Comparison of ENCODE assay signal across 24 cellular contexts in the genomic region with DNA sequence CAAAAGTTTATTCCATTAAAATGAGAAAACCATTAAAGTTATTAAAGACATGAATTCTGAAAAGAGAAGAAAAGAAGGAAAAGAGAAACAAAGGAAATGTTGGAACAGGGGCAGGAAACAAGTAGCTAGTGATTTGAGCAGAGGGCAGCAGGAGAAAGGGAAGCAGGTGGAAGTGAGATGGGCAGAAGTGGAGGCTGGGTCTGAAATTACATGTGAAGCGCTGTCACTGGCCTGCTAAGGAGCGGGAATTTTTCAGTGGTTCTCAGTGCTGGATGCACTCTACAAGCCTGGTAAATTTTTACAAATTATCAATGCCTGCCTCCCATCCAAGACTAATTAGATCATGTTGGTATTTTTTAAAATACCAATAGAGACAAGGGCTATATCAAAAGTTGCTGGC. TPM values are rescaled to one million over a fixed set of nuclear protein-coding genes. Genes with fewer than 3 reads are reported as not detected.
"Had no signal": no experiment of that assay in that cellular context is flagged by ENCODE, and none has a peak within 500 bp of the region (broad histone marks: within the 10 kb centered on the region; RNA-seq: fewer than 3 reads in every experiment).

No MANE protein-coding gene starts in this region.

- H3K9me3 Mint-ChIP-seq: activated T-helper 1 cell treated with anti-CD3 and anti-CD28 coated beads, Interleukin-12 subunit alpha, Interleukin-12 subunit beta, Interleukin-2, Interleukin-4 antibody, amounts not matched to agents 30 ng/mL and 10 ng/mL and 1 ng/mL, durations not matched to agents 14 hours and 24 hours and 36 hours; T-helper 1 cell treated with Interleukin-12 subunit alpha and Interleukin-12 subunit beta and Interleukin-4 antibody, amounts not matched to agents 30 μg/mL and 1 μg/mL, for 36 hours had no signal

- H3K9me3 ChIP-seq: SJSA1 had no signal

- H3K27ac ChIP-seq: KMS-11, SJSA1 had no signal

- H3K36me3 ChIP-seq: SJSA1 had no signal

- H3K36me3 Mint-ChIP-seq: activated naive CD4-positive, alpha-beta T cell treated with anti-CD3 and anti-CD28 coated beads, Interleukin-2, amount 50 U/mL, for 24 hours had no signal

- FAIRE-seq: RCC 7860 had no signal

- ATAC-seq: activated CD4-positive, CD25-positive, alpha-beta regulatory T cell treated with anti-CD3 and anti-CD28 coated beads, Interleukin-2, amount 50 U/mL, for 24 hours; activated CD8-positive, alpha-beta T cell treated with anti-CD3 and anti-CD28 coated beads, Interleukin-2, amount 10 ng/mL, durations not matched to agents 7 days and 5 days; activated naive CD8-positive, alpha-beta T cell treated with anti-CD3 and anti-CD28 coated beads, Interleukin-2, amount 50 U/mL, for 24 hours; PC-3 had no signal

- DNase-seq: activated CD4-positive, alpha-beta T cell treated with anti-CD3 and anti-CD28 coated beads for 48 hours; activated CD4-positive, alpha-beta T cell treated with anti-CD3 and anti-CD28 coated beads, Interleukin-2, amount 50 U/mL, for 4 hours; activated CD8-positive, alpha-beta memory T cell treated with anti-CD3 and anti-CD28 coated beads, Interleukin-2, amount 50 U/mL, for 48 hours; activated CD8-positive, alpha-beta T cell treated with anti-CD3 and anti-CD28 coated beads, Interleukin-2, amount 10 ng/mL, durations not matched to agents 7 days and 5 days; activated effector memory CD4-positive, alpha-beta T cell treated with Interleukin-2 at 50 U/mL for 16 hours; activated naive CD4-positive, alpha-beta T cell; activated naive CD8-positive, alpha-beta T cell treated with anti-CD3 and anti-CD28 coated beads, Interleukin-2, amount 50 U/mL, for 24 hours; activated T-cell treated with anti-CD3 and anti-CD28 coated beads, Interleukin-2, amount 50 U/mL, for 1 hour; amniotic stem cell; NCI-H1092; NCI-H1930; NCI-H345; NCI-H510A; NCI-H526 treated with DMSO at 0.1 percent for 48 hours; PC-3; SHP77 had no signal

- H3K27ac Mint-ChIP-seq: activated CD8-positive, alpha-beta T cell treated with anti-CD3 and anti-CD28 coated beads, Interleukin-2, amount 10 ng/mL, durations not matched to agents 7 days and 5 days; activated naive CD4-positive, alpha-beta T cell treated with anti-CD3 and anti-CD28 coated beads, Interleukin-2, amount 50 U/mL, for 24 hours; activated naive CD8-positive, alpha-beta T cell treated with anti-CD3 and anti-CD28 coated beads, Interleukin-2, amount 50 U/mL, for 24 hours; activated T-helper 1 cell treated with anti-CD3 and anti-CD28 coated beads, Interleukin-12 subunit alpha, Interleukin-12 subunit beta, Interleukin-2, Interleukin-4 antibody, amounts not matched to agents 30 ng/mL and 10 ng/mL and 1 ng/mL, durations not matched to agents 14 hours and 24 hours and 36 hours; T-helper 1 cell treated with Interleukin-12 subunit alpha and Interleukin-12 subunit beta and Interleukin-4 antibody, amounts not matched to agents 30 μg/mL and 1 μg/mL, for 36 hours had no signal

- H3K4me1 Mint-ChIP-seq: activated naive CD4-positive, alpha-beta T cell treated with anti-CD3 and anti-CD28 coated beads, Interleukin-2, amount 50 U/mL, for 24 hours; activated naive CD8-positive, alpha-beta T cell treated with anti-CD3 and anti-CD28 coated beads, Interleukin-2, amount 50 U/mL, for 24 hours had no signal

- H3K27me3 ChIP-seq: SJSA1 had no signal

- H3K4me3 Mint-ChIP-seq: activated CD8-positive, alpha-beta T cell treated with anti-CD3 and anti-CD28 coated beads, Interleukin-2, amount 10 ng/mL, durations not matched to agents 7 days and 5 days; activated naive CD4-positive, alpha-beta T cell treated with anti-CD3 and anti-CD28 coated beads, Interleukin-2, amount 50 U/mL, for 24 hours; activated naive CD8-positive, alpha-beta T cell treated with anti-CD3 and anti-CD28 coated beads, Interleukin-2, amount 50 U/mL, for 24 hours; activated T-helper 1 cell treated with anti-CD3 and anti-CD28 coated beads, Interleukin-12 subunit alpha, Interleukin-12 subunit beta, Interleukin-2, Interleukin-4 antibody, amounts not matched to agents 30 ng/mL and 10 ng/mL and 1 ng/mL, durations not matched to agents 14 hours and 24 hours and 36 hours; T-helper 1 cell treated with Interleukin-12 subunit alpha and Interleukin-12 subunit beta and Interleukin-4 antibody, amounts not matched to agents 30 μg/mL and 1 μg/mL, for 36 hours had no signal

- H3K27me3 Mint-ChIP-seq: activated naive CD4-positive, alpha-beta T cell treated with anti-CD3 and anti-CD28 coated beads, Interleukin-2, amount 50 U/mL, for 24 hours; activated naive CD8-positive, alpha-beta T cell treated with anti-CD3 and anti-CD28 coated beads, Interleukin-2, amount 50 U/mL, for 24 hours had no signal

- H3K4me2 ChIP-seq: KMS-11 had no signal

- H3K4me3 ChIP-seq: SJSA1 had no signal

- H3K9ac ChIP-seq: KMS-11 had no signal

RNA-seq across cellular contexts. Expression of a gene that starts 48.4 kb away (rescaled TPM):
- total RNA-seq: activated CD8-positive, alpha-beta T cell treated with anti-CD3 and anti-CD28 coated beads, Interleukin-2, amount 10 ng/mL, durations not matched to agents 7 days and 5 days; activated T-helper 1 cell treated with anti-CD3 and anti-CD28 coated beads, Interleukin-12 subunit alpha, Interleukin-12 subunit beta, Interleukin-2, Interleukin-4 antibody, amounts not matched to agents 30 ng/mL and 10 ng/mL and 1 ng/mL, durations not matched to agents 14 hours and 24 hours and 36 hours; MCF 10A; PC-3 had no signal
